ENCODE assay signal across 10 cellular contexts in genomic region chr1:85579619-85580018, GRCh38. TPM values are rescaled to one million over a fixed set of nuclear protein-coding genes. Genes with fewer than 3 reads are reported as not detected.
A peak's percentile ranks its signal among the peaks of the same experiment; 100 is the strongest.
DNase-seq lines count a peak whose midpoint lies in the region; ATAC-seq and TF ChIP-seq lines count a peak whose summit lies in the region.
"Had no signal": no experiment of that assay in that cellular context is flagged by ENCODE, and none has a peak within 500 bp of the region (broad histone marks: within the 10 kb centered on the region; RNA-seq: fewer than 3 reads in every experiment).

No MANE protein-coding gene starts in this region.

- no TSS peak for BruUV-seq in Caco-2 (replicated peaks; lab: Mats Ljungman, UMichigan)

- peaks cover 44% of the 10 kb centered on the region for H3K4me1 ChIP-seq in Caco-2
- peaks cover 0 to 71% (median 0%) of the 10 kb centered on the region in 3 donors for H3K4me1 ChIP-seq in gastroesophageal sphincter
- peaks cover 8 to 15% of the 10 kb centered on the region in 2 experiments for H3K4me1 ChIP-seq in trophoblast cell (ENCODE audit: control insufficient read depth in 1 of 2, insufficient read depth in 2 of 2, low read length in 2 of 2)
- H3K4me1 ChIP-seq in CD4-positive, alpha-beta memory T cell (ENCODE audit: insufficient read depth, low read length) = peaks cover 17% of the 10 kb centered on the region

- H3K4ac ChIP-seq in trophoblast cell (ENCODE audit: low read depth, low read length) = peak overlapping the region; percentile 6

- DNase-seq in Caco-2 (no peak), SK-N-MC (ENCODE audit: low read depth, low spot score) (no peak), trophoblast cell (no peak), KBM-7 (no peak), head of caudate nucleus (no peak)
- DNase-seq in CD4-positive, alpha-beta memory T cell = no peak
- DNase-seq in activated effector memory CD4-positive, alpha-beta T cell treated with anti-CD3 and anti-CD28 coated beads, Interleukin-2, amount 50 U/mL, for 16 hours = no peak
- DNase-seq: GDM1 had no signal

- TF ChIP-seq CTCF in Caco-2 (IDR thresholded peaks at IDR 0.05; ENCODE audit: insufficient read depth in 1 of 2, low read depth in 1 of 2, low read length in 1 of 2, severe bottlenecking in 1 of 2, unreplicated experiment in 1 of 2) (no peak), gastroesophageal sphincter (IDR thresholded peaks at IDR 0.05) (no peak)

- H3K9me3 Mint-ChIP-seq in Caco-2 (ENCODE audit: unreplicated experiment) = no peaks in the 10 kb centered on the region
- H3K9me3 Mint-ChIP-seq in CD4-positive, alpha-beta memory T cell = peaks cover 0 to 6% (median 0%) of the 10 kb centered on the region in 8 donors
- H3K9me3 Mint-ChIP-seq: central memory CD8-positive, alpha-beta T cell had no signal

- ATAC-seq in gastroesophageal sphincter = no peak

- H3K23ac ChIP-seq in trophoblast cell (ENCODE audit: low read length) = no peak overlapping the region

- H4K91ac ChIP-seq in trophoblast cell (ENCODE audit: low read depth, low read length) = peak overlapping the region; percentile 78

- H3K27me3 ChIP-seq in Caco-2 (replicated peaks; ENCODE audit: control insufficient read depth, insufficient read depth, low read length) (no peaks in the 10 kb centered on the region), gastroesophageal sphincter (no peaks in the 10 kb centered on the region), trophoblast cell (ENCODE audit: insufficient read depth, low read length) (no peaks in the 10 kb centered on the region)
- peaks cover 24% of the 10 kb centered on the region for H3K27me3 ChIP-seq in CD4-positive, alpha-beta memory T cell (ENCODE audit: insufficient read depth, low read length)

- H3K36me3 Mint-ChIP-seq in Caco-2 (ENCODE audit: insufficient read depth, unreplicated experiment) = peaks cover 48% of the 10 kb centered on the region
- no peaks in the 10 kb centered on the region for H3K36me3 Mint-ChIP-seq in CD4-positive, alpha-beta memory T cell

- H3K36me3 ChIP-seq in Caco-2 (ENCODE audit: control insufficient read depth, insufficient read depth, low read length) (no peaks in the 10 kb centered on the region), SK-N-MC (ENCODE audit: insufficient read depth, low read length) (peaks cover 26% of the 10 kb centered on the region), gastroesophageal sphincter (peaks cover 0 to 15% of the 10 kb centered on the region in 2 donors), trophoblast cell (ENCODE audit: control insufficient read depth in 1 of 2, insufficient read depth in 2 of 2, low read length in 2 of 2) (peaks cover 9 to 14% of the 10 kb centered on the region in 2 experiments)
- no peaks in the 10 kb centered on the region for H3K36me3 ChIP-seq in CD4-positive, alpha-beta memory T cell (ENCODE audit: insufficient read depth, low read length)

- peaks cover 44% of the 10 kb centered on the region for H3K79me1 ChIP-seq in trophoblast cell (ENCODE audit: low read length)

- H3K14ac ChIP-seq in trophoblast cell (ENCODE audit: low read length) = peak overlapping the region; percentile 53

- peaks cover 27% of the 10 kb centered on the region for H3K4me1 Mint-ChIP-seq in Caco-2 (ENCODE audit: low read depth, unreplicated experiment)
- peaks cover 19 to 36% (median 27%) of the 10 kb centered on the region in 4 donors for H3K4me1 Mint-ChIP-seq in CD4-positive, alpha-beta memory T cell

- peak overlapping the region; percentile 65 for H3K4me2 ChIP-seq in trophoblast cell (ENCODE audit: low read length)

- POLR2A ChIA-PET in Caco-2 (lab: Charles Lee) = interaction anchor here (1.0 to 2.3 kb wide), 3 partner anchors 7 to 33 kb away, joined by 3 to 17 read pairs (median 12); no protein-coding TSS in a partner anchor
- POLR2A ChIA-PET in CD4-positive, alpha-beta memory T cell (lab: Charles Lee; ENCODE audit: partially characterized antibody) = no interaction called here

- peak overlapping the region; percentile 81 for H3K9ac ChIP-seq in SK-N-MC (ENCODE audit: insufficient read length)
- H3K9ac ChIP-seq in trophoblast cell (ENCODE audit: low read length) = peak overlapping the region; percentile 10

- CTCF ChIA-PET in Caco-2 (lab: Charles Lee) = interaction anchor here (0.7 to 0.8 kb wide), 2 partner anchors 86 to 622 kb away, joined by 3 to 4 read pairs; no protein-coding TSS in a partner anchor
- CTCF ChIA-PET in CD4-positive, alpha-beta memory T cell (lab: Charles Lee; ENCODE audit: partially characterized antibody) = no interaction called here

- TF ChIP-seq POLR2A in gastroesophageal sphincter (IDR thresholded peaks at IDR 0.05) = no peak

- peak overlapping the region; percentile 80 for H3K18ac ChIP-seq in trophoblast cell (ENCODE audit: low read length)

- H3K27me3 Mint-ChIP-seq in Caco-2 (ENCODE audit: insufficient read depth, unreplicated experiment) = no peaks in the 10 kb centered on the region
- peaks cover 58 to 59% of the 10 kb centered on the region in 2 donors for H3K27me3 Mint-ChIP-seq in CD4-positive, alpha-beta memory T cell

- H3K27ac ChIP-seq in SK-N-MC (peak overlapping the region; percentile 99), gastroesophageal sphincter (peak overlapping the region; percentile 96 to 100 (median 98)), trophoblast cell (ENCODE audit: low read depth, low read length) (peak overlapping the region; percentile 76)
- H3K27ac ChIP-seq in CD4-positive, alpha-beta memory T cell (ENCODE audit: low read depth, low read length) = no peak overlapping the region

- intact Hi-C loops in Caco-2 (cut with micrococcal nuclease; ENCODE audit: unreplicated experiment) = loop anchor here (1.0 to 5.0 kb wide), 5 partner anchors 34 to 115 kb away; partner anchors contain the start of gene DDAH1
- intact Hi-C loops in CD4-positive, alpha-beta memory T cell (cut with micrococcal nuclease) = no loop called here
- intact Hi-C loops in head of caudate nucleus (cut with DNase I) = no loop called here

- peaks cover 30% of the 10 kb centered on the region for H3K79me2 ChIP-seq in trophoblast cell (ENCODE audit: control insufficient read depth, insufficient read depth, low read length, poor library complexity)

- 0 to 33% methylated on average over 1 to 8 of the region's 15 CpGs for WGBS in gastroesophageal sphincter (ENCODE audit: low coverage in 1 of 2), 2 donors
- WGBS in trophoblast cell (ENCODE audit: extremely low coverage, insufficient coverage, insufficient read length) = no CpG with 5 or more reads among the region's 15 CpGs

- H3K9me3 ChIP-seq in Caco-2 (no peaks in the 10 kb centered on the region), SK-N-MC (ENCODE audit: low read depth, low read length) (no peaks in the 10 kb centered on the region), gastroesophageal sphincter (no peaks in the 10 kb centered on the region), trophoblast cell (ENCODE audit: insufficient read depth, low read depth, low read length) (no peaks in the 10 kb centered on the region)
- H3K9me3 ChIP-seq in CD4-positive, alpha-beta memory T cell (ENCODE audit: control insufficient read depth in 1 of 2, low read length in 2 of 2) = no peaks in the 10 kb centered on the region

- peak overlapping the region; percentile 62 for H2AK5ac ChIP-seq in trophoblast cell (ENCODE audit: low read length)

- peak overlapping the region; percentile 64 for H4K12ac ChIP-seq in trophoblast cell (ENCODE audit: low read depth, low read length)

- peak overlapping the region; percentile 79 for H2BK5ac ChIP-seq in trophoblast cell (ENCODE audit: low read depth, low read length, poor library complexity)

- H3K27ac Mint-ChIP-seq in Caco-2 (ENCODE audit: unreplicated experiment) = peak overlapping the region; percentile 92
- H3K27ac Mint-ChIP-seq in CD4-positive, alpha-beta memory T cell = no peak overlapping the region

- peak overlapping the region; percentile 84 for H2BK12ac ChIP-seq in trophoblast cell (ENCODE audit: low read length)

- H4K8ac ChIP-seq in trophoblast cell (ENCODE audit: low read depth, low read length) = peak overlapping the region; percentile 61

- in situ Hi-C loops in KBM-7 (cut with MboI; ENCODE audit: low pct_unique_long_range_greater_than_20kb, low sequenced_read_pairs) = no loop called here

- H2AFZ ChIP-seq in trophoblast cell (ENCODE audit: insufficient read depth, low read length, poor library complexity) = peak overlapping the region; percentile 67

- peak overlapping the region; percentile 83 for H3K4me3 Mint-ChIP-seq in Caco-2 (ENCODE audit: unreplicated experiment)
- H3K4me3 Mint-ChIP-seq in CD4-positive, alpha-beta memory T cell = no peak overlapping the region
- H3K4me3 Mint-ChIP-seq: central memory CD8-positive, alpha-beta T cell had no signal

- peak overlapping the region; percentile 53 for H3K4me3 ChIP-seq in Caco-2 (ENCODE audit: low read depth, low read length)
- peak overlapping the region; percentile 97 for H3K4me3 ChIP-seq in SK-N-MC
- peak overlapping the region; percentile 74 to 99 for H3K4me3 ChIP-seq in gastroesophageal sphincter
- peak overlapping the region; percentile 16 for H3K4me3 ChIP-seq in trophoblast cell (ENCODE audit: low read depth, low read length)
- H3K4me3 ChIP-seq in CD4-positive, alpha-beta memory T cell (ENCODE audit: low read length in 2 of 2) = no peak overlapping the region

- H2BK120ac ChIP-seq in trophoblast cell (ENCODE audit: insufficient read depth, low read length, poor library complexity) = peak overlapping the region; percentile 91

- TF ChIP-seq EP300 in gastroesophageal sphincter (IDR thresholded peaks at IDR 0.05) = no peak

RNA-seq across cellular contexts. Expression of gene CCN1, which starts 0.9 kb away (rescaled TPM):
- 87.4 and 88.8 TPM in 2 replicates for total RNA-seq in Caco-2 (2022)
- 100 to 1,000 TPM in 1 of 4 donors, 10 to 100 TPM in 3; 41.2 to 121 (median 62.9) TPM for total RNA-seq in gastroesophageal sphincter
- polyA plus RNA-seq in trophoblast cell (2013) = 190 and 196 TPM in 2 replicates
- not detected for total RNA-seq in CD4-positive, alpha-beta memory T cell
- not detected for polyA plus RNA-seq in CD4-positive, alpha-beta memory T cell

Comparison
In these comparisons a context has a peak if more than half of its experiments do, and no peak if none do; other contexts are left out.
1. H3K4me3 ChIP-seq: peak in Caco-2 (single experiment), SK-N-MC (single experiment), gastroesophageal sphincter (2 of 2) and trophoblast cell (single experiment); none in CD4-positive, alpha-beta memory T cell (0 of 2).
2. RNA of gene CCN1, which starts 0.9 kb away (total RNA-seq): 87.4 to 88.8 TPM in Caco-2 and 41.2 to 121 TPM in gastroesophageal sphincter; not detected in CD4-positive, alpha-beta memory T cell; every median in the first group is over 10 times any median in the second.